In genomic region chr1:112237983-112238515, GRCh38 we compare ENCODE assay signal across 31 cellular contexts.
A peak's percentile ranks its signal among the peaks of the same experiment; 100 is the strongest.
DNase-seq lines count a peak whose midpoint lies in the region; TF ChIP-seq lines count a peak whose summit lies in the region.
"Had no signal": no experiment of that assay in that cellular context is flagged by ENCODE, and none has a peak within 500 bp of the region (broad histone marks: within the 10 kb centered on the region; RNA-seq: fewer than 3 reads in every experiment).

No MANE protein-coding gene starts in this region.

- H3K4me3 ChIP-seq in epithelial cell of esophagus (ENCODE audit: low read length), result no peak overlapping the region
- H3K4me3 ChIP-seq: A549, esophagus muscularis mucosa, HAP-1, heart right ventricle, left lung, psoas muscle, vagina had no signal

- peaks cover 37% of the 10 kb centered on the region for H3K27me3 Mint-ChIP-seq in mesothelial cell of epicardium (ENCODE audit: low read depth)
- H3K27me3 Mint-ChIP-seq: dendritic cell treated with granulocyte-macrophage colony-stimulating factor and Interleukin-4, amounts not matched to agents 40 ng/mL and 50 ng/mL, for 4 days had no signal

- TF ChIP-seq CTCF in epithelial cell of esophagus (IDR thresholded peaks at IDR 0.05; ENCODE audit: insufficient read depth, low read depth, low read length, missing control alignments), result no peak
- TF ChIP-seq CTCF in mesothelial cell of epicardium (IDR thresholded peaks at IDR 0.05; ENCODE audit: unreplicated experiment), result no peak

- peak; percentile 54 for DNase-seq in NCI-H2171 treated with DMSO at 0.1 percent for 48 hours (lab: John Stamatoyannopoulos, UW)
- DNase-seq in NCI-H2171 (lab: John Stamatoyannopoulos, UW), result no peak
- DNase-seq in NCI-H526 (lab: John Stamatoyannopoulos, UW), result peak; percentile 94 to 98
- DNase-seq in epithelial cell of esophagus (ENCODE audit: low read depth), result peak; percentile 9
- DNase-seq in stimulated activated CD4-positive, alpha-beta T cell treated with anti-CD3 and anti-CD28 coated beads, Interleukin-15, amount 100 ng/mL, for 24 hours, result no peak
- DNase-seq in NCI-H82 treated with DMSO at 0.1 percent for 48 hours (lab: John Stamatoyannopoulos, UW; ENCODE audit: unreplicated experiment), result no peak
- no peak for DNase-seq in mesothelial cell of epicardium (ENCODE audit: low spot score in 2 of 2, unreplicated experiment in 2 of 2)
- no peak for DNase-seq in NOMO-1 (lab: John Stamatoyannopoulos, UW; ENCODE audit: unreplicated experiment in 2 of 2)
- DNase-seq: activated CD4-positive, alpha-beta T cell treated with anti-CD3 and anti-CD28 coated beads, Interleukin-2, amount 10 ng/mL, durations not matched to agents 7 days and 5 days; activated gamma-delta T cell treated with Interleukin-2 at 50 U/mL for 16 hours; activated naive CD8-positive, alpha-beta T cell treated with anti-CD3 and anti-CD28 coated beads, Interleukin-2, amount 50 U/mL, for 24 hours; activated T-cell treated with anti-CD3 and anti-CD28 coated beads, Interleukin-2, amount 50 U/mL, for 4 hours; caudate nucleus; DND-41; endodermal cell; foreskin keratinocyte; heart right ventricle; immature natural killer cell; left lung; mesenchymal stem cell; naive B cell; NCI-H1105 treated with DMSO at 0.1 percent for 48 hours; psoas muscle; SHP77; stimulated activated naive CD8-positive, alpha-beta T cell treated with anti-CD3 and anti-CD28 coated beads, Interleukin-15, Interleukin-2, amounts not matched to agents 100 U/mL and 50 U/mL, for 24 hours; T1000 had no signal

- H3K9me3 Mint-ChIP-seq in mesothelial cell of epicardium, result no peaks in the 10 kb centered on the region
- H3K9me3 Mint-ChIP-seq: activated CD4-positive, alpha-beta T cell treated with anti-CD3 and anti-CD28 coated beads, Interleukin-2, amount 10 ng/mL, durations not matched to agents 7 days and 5 days; activated naive CD8-positive, alpha-beta T cell treated with anti-CD3 and anti-CD28 coated beads, Interleukin-2, amount 50 U/mL, for 24 hours; activated T-cell treated with anti-CD3 and anti-CD28 coated beads, Interleukin-2, amount 50 U/mL, for 4 hours; dendritic cell treated with granulocyte-macrophage colony-stimulating factor and Interleukin-4, amounts not matched to agents 40 ng/mL and 50 ng/mL, for 4 days; endodermal cell had no signal

- no peaks in the 10 kb centered on the region for H3K4me1 Mint-ChIP-seq in mesothelial cell of epicardium
- H3K4me1 Mint-ChIP-seq: activated CD4-positive, alpha-beta T cell treated with anti-CD3 and anti-CD28 coated beads, Interleukin-2, amount 10 ng/mL, durations not matched to agents 7 days and 5 days; activated naive CD8-positive, alpha-beta T cell treated with anti-CD3 and anti-CD28 coated beads, Interleukin-2, amount 50 U/mL, for 24 hours; immature natural killer cell; naive B cell had no signal

- H3K36me3 Mint-ChIP-seq in mesothelial cell of epicardium, result no peaks in the 10 kb centered on the region
- H3K36me3 Mint-ChIP-seq: immature natural killer cell, naive B cell had no signal

- no peak overlapping the region for H3K27ac Mint-ChIP-seq in mesothelial cell of epicardium
- H3K27ac Mint-ChIP-seq: activated CD4-positive, alpha-beta T cell treated with anti-CD3 and anti-CD28 coated beads, Interleukin-2, amount 10 ng/mL, durations not matched to agents 7 days and 5 days; activated naive CD8-positive, alpha-beta T cell treated with anti-CD3 and anti-CD28 coated beads, Interleukin-2, amount 50 U/mL, for 24 hours; dendritic cell treated with granulocyte-macrophage colony-stimulating factor and Interleukin-4, amounts not matched to agents 40 ng/mL and 50 ng/mL, for 4 days; endodermal cell; immature natural killer cell; naive B cell had no signal

- no peak overlapping the region for H3K4me3 Mint-ChIP-seq in mesothelial cell of epicardium
- H3K4me3 Mint-ChIP-seq: activated CD4-positive, alpha-beta T cell treated with anti-CD3 and anti-CD28 coated beads, Interleukin-2, amount 10 ng/mL, durations not matched to agents 7 days and 5 days; activated naive CD8-positive, alpha-beta T cell treated with anti-CD3 and anti-CD28 coated beads, Interleukin-2, amount 50 U/mL, for 24 hours; activated T-cell treated with anti-CD3 and anti-CD28 coated beads, Interleukin-2, amount 50 U/mL, for 4 hours; dendritic cell treated with granulocyte-macrophage colony-stimulating factor and Interleukin-4, amounts not matched to agents 40 ng/mL and 50 ng/mL, for 4 days; endodermal cell; immature natural killer cell; naive B cell had no signal

Comparison
In these comparisons a context has a peak if more than half of its experiments do, and no peak if none do; other contexts are left out.
1. DNase-seq: peak in NCI-H2171 treated with DMSO at 0.1 percent for 48 hours (single experiment), NCI-H526 (2 of 2) and epithelial cell of esophagus (single experiment); none in NCI-H2171 (single experiment), stimulated activated CD4-positive, alpha-beta T cell treated with anti-CD3 and anti-CD28 coated beads, Interleukin-15, amount 100 ng/mL, for 24 hours (single experiment), NCI-H82 treated with DMSO at 0.1 percent for 48 hours (single experiment), mesothelial cell of epicardium (0 of 2) and NOMO-1 (0 of 2).